ENCODE assay signal across 22 cellular contexts in genomic region chrX:13797512-13797911, GRCh38. TPM values are rescaled to one million over a fixed set of nuclear protein-coding genes. Genes with fewer than 3 reads are reported as not detected.
"Had no signal": no experiment of that assay in that cellular context is flagged by ENCODE, and none has a peak within 500 bp of the region (broad histone marks: within the 10 kb centered on the region; RNA-seq: fewer than 3 reads in every experiment).

No MANE protein-coding gene starts in this region.

- H3K27ac ChIP-seq: gastrocnemius medialis, parathyroid adenoma, prostate gland, right lobe of liver, suprapubic skin, thyroid gland, upper lobe of left lung, uterus had no signal

- H3K4me3 ChIP-seq: dorsolateral prefrontal cortex, gastrocnemius medialis, lung, prostate gland, right lobe of liver, suprapubic skin, thyroid gland, upper lobe of left lung, uterus had no signal

- H3K27me3 ChIP-seq: gastrocnemius medialis, suprapubic skin, thyroid gland, upper lobe of left lung, uterus had no signal

- ATAC-seq: gastrocnemius medialis; left colon; left ventricle myocardium superior; natural killer cell treated with Interleukin-12 subunit alpha and Interleukin-12 subunit beta and Interleukin-15 and Interleukin-18, amount 100 ng/mL, for 72 hours; right lobe of liver; stimulated activated effector memory CD8-positive, alpha-beta T cell treated with anti-CD3 and anti-CD28 coated beads, Interleukin-12 subunit alpha, Interleukin-12 subunit beta, amount 100 ng/mL, for 72 hours; stimulated activated naive CD8-positive, alpha-beta T cell treated with anti-CD3 and anti-CD28 coated beads, Interleukin-15, Interleukin-2, amounts not matched to agents 100 U/mL and 50 U/mL, for 24 hours had no signal

- DNase-seq: cortex of kidney; effector CD8-positive, alpha-beta T cell; gastrocnemius medialis; left colon; left ventricle myocardium superior; mesenchymal stem cell; midbrain; retina; right lobe of liver; stimulated activated CD4-positive, alpha-beta T cell treated with anti-CD3 and anti-CD28 coated beads, Interleukin-4, amount 100 ng/mL, for 1 hour; stimulated activated CD8-positive, alpha-beta memory T cell treated with anti-CD3 and anti-CD28 coated beads, Interleukin-4, amount 100 ng/mL, for 48 hours; stimulated activated naive CD8-positive, alpha-beta T cell treated with anti-CD3 and anti-CD28 coated beads, Interleukin-15, Interleukin-2, amounts not matched to agents 100 U/mL and 50 U/mL, for 24 hours; thyroid gland; upper lobe of left lung; uterus had no signal

- H3K4me1 ChIP-seq: gastrocnemius medialis, parathyroid adenoma, prostate gland, right lobe of liver, suprapubic skin, upper lobe of left lung, uterus had no signal

- H3K36me3 ChIP-seq: gastrocnemius medialis, prostate gland, right lobe of liver, suprapubic skin, thyroid gland, upper lobe of left lung, uterus had no signal

- H3K9me3 ChIP-seq: gastrocnemius medialis, prostate gland, right lobe of liver, suprapubic skin, thyroid gland, upper lobe of left lung, uterus had no signal

RNA-seq across cellular contexts. Expression of gene GPM6B, which starts 19.4 kb away (rescaled TPM):
- total RNA-seq: natural killer cell treated with Interleukin-12 subunit alpha and Interleukin-12 subunit beta and Interleukin-15 and Interleukin-18, amount 100 ng/mL, for 72 hours had no signal
